ENCODE assay signal across 8 cellular contexts in the genomic region with DNA sequence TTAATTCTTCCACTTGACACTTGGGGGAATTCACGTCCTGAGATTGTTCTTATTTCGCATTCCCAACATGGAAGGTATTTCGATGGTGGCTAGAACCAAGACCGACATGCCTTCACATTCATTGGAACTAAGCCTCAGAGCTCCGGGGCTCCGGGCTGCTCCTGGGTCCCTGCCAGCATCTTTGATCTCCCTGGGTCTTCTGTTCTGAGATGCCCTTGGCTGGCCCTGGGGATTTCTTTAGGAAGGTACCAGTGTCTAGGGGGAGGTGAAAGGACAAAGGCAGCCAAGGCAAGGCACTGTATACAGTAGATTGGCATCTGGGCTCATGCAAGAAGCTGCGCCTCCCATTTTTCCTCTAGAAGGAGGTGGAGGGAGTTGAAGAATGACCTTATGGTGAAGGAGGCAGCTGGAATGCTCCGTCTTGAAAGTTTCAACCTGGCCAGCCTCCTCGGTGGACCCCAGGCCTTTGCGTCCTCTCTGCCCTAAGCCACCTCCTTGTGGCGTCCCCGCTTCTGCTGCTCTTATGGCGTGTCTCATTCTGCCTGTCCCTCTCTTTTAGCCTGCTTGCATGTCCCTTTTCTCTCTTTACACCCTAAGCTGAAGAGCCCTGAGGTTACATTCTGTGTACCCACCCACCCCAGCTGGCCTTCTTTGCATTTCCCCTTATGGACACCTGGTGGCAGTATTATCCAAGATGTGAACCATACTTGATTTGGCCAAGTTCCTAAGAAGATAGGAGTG.
DNase-seq lines count a peak whose midpoint lies in the region; ATAC-seq and TF ChIP-seq lines count a peak whose summit lies in the region.

No MANE protein-coding gene starts in this region.

- no peak overlapping the region for H3K4me3 Mint-ChIP-seq in glutamatergic neuron (ENCODE audit: unreplicated experiment)

- H3K27ac Mint-ChIP-seq in glutamatergic neuron (ENCODE audit: unreplicated experiment), result no peak overlapping the region

- no peak overlapping the region for H3K27ac ChIP-seq in WERI-Rb-1
- H3K27ac ChIP-seq in gastrocnemius medialis, result no peak overlapping the region

- ATAC-seq in gastrocnemius medialis (peak; percentile 46 to 73), HG03139 (IDR thresholded peaks at IDR 0.05; ENCODE audit: unreplicated experiment) (no peak)

- CTCF ChIA-PET in BJ (lab: Yijun Ruan, JAX), result interaction anchor here (0.6 to 2.5 kb wide), 15 partner anchors 8 to 1410 kb away, joined by 3 to 14 read pairs (median 3); partner anchors contain the start of gene SPR

- H3K27me3 ChIP-seq in BJ (ENCODE audit: control insufficient read depth, insufficient read depth, low read length) (peaks cover 11% of the 10 kb centered on the region), WERI-Rb-1 (ENCODE audit: insufficient read depth, low read depth, severe bottlenecking) (no peaks in the 10 kb centered on the region), gastrocnemius medialis (no peaks in the 10 kb centered on the region)

- H3K9me3 ChIP-seq in WERI-Rb-1 (ENCODE audit: severe bottlenecking), result no peaks in the 10 kb centered on the region
- H3K9me3 ChIP-seq in gastrocnemius medialis, result no peaks in the 10 kb centered on the region

- H3K4me1 Mint-ChIP-seq in glutamatergic neuron (ENCODE audit: low read depth, unreplicated experiment), result no peaks in the 10 kb centered on the region

- H3K4me1 ChIP-seq in gastrocnemius medialis, result no peaks in the 10 kb centered on the region

- no peak for TF ChIP-seq POLR2A in gastrocnemius medialis (IDR thresholded peaks at IDR 0.05)

- peaks cover 3% of the 10 kb centered on the region for H3K9me3 Mint-ChIP-seq in glutamatergic neuron (ENCODE audit: unreplicated experiment)

- POLR2A ChIA-PET in BJ (lab: Charles Lee), result interaction anchor here (0.7 kb wide), 1 partner anchor 18 kb away, joined by 4 read pairs; no protein-coding TSS in a partner anchor

- peaks cover 4% of the 10 kb centered on the region for H3K27me3 Mint-ChIP-seq in glutamatergic neuron (ENCODE audit: unreplicated experiment)

- no peak overlapping the region for H3K4me3 ChIP-seq in BJ (ENCODE audit: low read depth, low read length)
- H3K4me3 ChIP-seq in WERI-Rb-1 (ENCODE audit: low read depth, low read length), result no peak overlapping the region
- H3K4me3 ChIP-seq in gastrocnemius medialis, result no peak overlapping the region

- no peaks in the 10 kb centered on the region for H3K36me3 ChIP-seq in BJ (ENCODE audit: control insufficient read depth, insufficient read depth, low read length)
- no peaks in the 10 kb centered on the region for H3K36me3 ChIP-seq in WERI-Rb-1
- peaks cover 0 to 97% of the 10 kb centered on the region in 2 donors for H3K36me3 ChIP-seq in gastrocnemius medialis

- in situ Hi-C loops in gastrocnemius medialis (cut with MboI; ENCODE audit: low sequenced_read_pairs in 4 of 4), result loop anchor here (10.0 to 25.0 kb wide), 3 partner anchors 624 to 1207 kb away; no protein-coding TSS in a partner anchor

- no peaks in the 10 kb centered on the region for H3K36me3 Mint-ChIP-seq in glutamatergic neuron (ENCODE audit: unreplicated experiment)

- intact Hi-C loops in gastrocnemius medialis (cut with DNase I; ENCODE audit: low total_unique reads), result loop anchor here (5.0 kb wide), 1 partner anchor 1047 kb away; no protein-coding TSS in a partner anchor

- DNase-seq in BJ (ENCODE audit: low read depth) (no peak), NCI-H146 (lab: John Stamatoyannopoulos, UW) (peak; percentile 40), WERI-Rb-1 (peak; percentile 69), glutamatergic neuron (peak; percentile 62), gastrocnemius medialis (peak in 1 of 2 donors; percentile 21), activated gamma-delta T cell (lab: John Stamatoyannopoulos, UW) (no peak)

- TF ChIP-seq CTCF in BJ (IDR thresholded peaks at IDR 0.05; ENCODE audit: insufficient read depth, low read depth, low read length), result peak; percentile 67
- peak; percentile 60; the same call in 1 of the 2 replicates for TF ChIP-seq CTCF in GM12874 (IDR thresholded peaks at IDR 0.05; ENCODE audit: insufficient read depth, low read depth, low read length)
- TF ChIP-seq CTCF in WERI-Rb-1 (IDR thresholded peaks at IDR 0.05; ENCODE audit: low read depth, low read length), result peak; percentile 76
- peak; percentile 72 for TF ChIP-seq CTCF in glutamatergic neuron (IDR thresholded peaks at IDR 0.05; ENCODE audit: partially characterized antibody, unreplicated experiment)
- peak; percentile 41 to 69 (median 59) for TF ChIP-seq CTCF in gastrocnemius medialis (IDR thresholded peaks at IDR 0.05 in 4 of 5, conservative IDR thresholded peaks at IDR 0.05 in 1 of 5)

Comparison
In these comparisons a context has a peak if more than half of its experiments do, and no peak if none do; other contexts are left out.
1. DNase-seq: peak in NCI-H146 (single experiment), WERI-Rb-1 (single experiment) and glutamatergic neuron (single experiment); none in BJ (single experiment) and activated gamma-delta T cell (single experiment).
2. Peak in every context shown above with its lines, with median percentiles within 50 percentile points of each other: CTCF ChIP-seq.